Comparison of ENCODE assay signal across 9 cellular contexts in genomic region chr1:201876148-201876547, GRCh38. TPM values are rescaled to one million over a fixed set of nuclear protein-coding genes. Genes with fewer than 3 reads are reported as not detected.
DNase-seq lines count a peak whose midpoint lies in the region; TF ChIP-seq lines count a peak whose summit lies in the region.
"Had no signal": no experiment of that assay in that cellular context is flagged by ENCODE, and none has a peak within 500 bp of the region (broad histone marks: within the 10 kb centered on the region; RNA-seq: fewer than 3 reads in every experiment).

No MANE protein-coding gene starts in this region.

- H3K27ac Mint-ChIP-seq in brain (peak overlapping the region in 4 of 5 experiments; percentile 6 to 89 (median 68)), mesothelial cell of epicardium (no peak overlapping the region)
- H3K27ac Mint-ChIP-seq in activated T-helper 1 cell treated with anti-CD3 and anti-CD28 coated beads, Interleukin-12 subunit alpha, Interleukin-12 subunit beta, Interleukin-2, Interleukin-4 antibody, amounts not matched to agents 30 ng/mL and 10 ng/mL and 1 ng/mL, durations not matched to agents 14 hours and 24 hours and 36 hours, result no peak overlapping the region
- no peak overlapping the region for H3K27ac Mint-ChIP-seq in activated CD4-positive, alpha-beta T cell treated with anti-CD3 and anti-CD28 coated beads, Interleukin-2, amount 10 ng/mL, durations not matched to agents 24 days and 14 days

- H3K4me3 Mint-ChIP-seq in brain (no peak overlapping the region), mesothelial cell of epicardium (no peak overlapping the region)
- H3K4me3 Mint-ChIP-seq in activated T-helper 1 cell treated with anti-CD3 and anti-CD28 coated beads, Interleukin-12 subunit alpha, Interleukin-12 subunit beta, Interleukin-2, Interleukin-4 antibody, amounts not matched to agents 30 ng/mL and 10 ng/mL and 1 ng/mL, durations not matched to agents 14 hours and 24 hours and 36 hours, result no peak overlapping the region
- no peak overlapping the region for H3K4me3 Mint-ChIP-seq in activated CD4-positive, alpha-beta T cell treated with anti-CD3 and anti-CD28 coated beads, Interleukin-2, amount 10 ng/mL, durations not matched to agents 24 days and 14 days

- intact Hi-C loops in activated T-helper 1 cell treated with anti-CD3 and anti-CD28 coated beads, Interleukin-12 subunit alpha, Interleukin-12 subunit beta, Interleukin-2, Interleukin-4 antibody, amounts not matched to agents 30 ng/mL and 10 ng/mL and 1 ng/mL, durations not matched to agents 14 hours and 24 hours and 36 hours (cut with micrococcal nuclease), result no loop called here
- intact Hi-C loops in activated CD4-positive, alpha-beta T cell treated with anti-CD3 and anti-CD28 coated beads, Interleukin-2, amount 10 ng/mL, durations not matched to agents 24 days and 14 days (cut with micrococcal nuclease), result no loop called here

- TF ChIP-seq CTCF in MM.1S (IDR thresholded peaks at IDR 0.05; ENCODE audit: low read length), result peak; percentile 27
- peak in 1 of 2 experiments; percentile 37 for TF ChIP-seq CTCF in brain (conservative IDR thresholded peaks at IDR 0.05)
- TF ChIP-seq CTCF in mesothelial cell of epicardium (IDR thresholded peaks at IDR 0.05; ENCODE audit: unreplicated experiment), result peak; percentile 20
- no peak for TF ChIP-seq CTCF in GM20000 (IDR thresholded peaks at IDR 0.05; ENCODE audit: extremely low read depth, missing control alignments)

- H3K4me3 ChIP-seq in MM.1S (ENCODE audit: low read length), result no peak overlapping the region

- no peaks in the 10 kb centered on the region for H3K27me3 ChIP-seq in MM.1S (replicated peaks; ENCODE audit: insufficient read depth, low read length)

- H3K27ac ChIP-seq in MM.1S (ENCODE audit: low read length), result no peak overlapping the region

- no peak overlapping the region for H2AFZ ChIP-seq in MM.1S (ENCODE audit: low read length)

- H3F3A ChIP-seq in MM.1S (ENCODE audit: insufficient read depth, low read length), result no peaks in the 10 kb centered on the region

- H3K4me1 Mint-ChIP-seq in brain, result peaks cover 18% of the 10 kb centered on the region
- H3K4me1 Mint-ChIP-seq in mesothelial cell of epicardium, result peaks cover 15% of the 10 kb centered on the region
- H3K4me1 Mint-ChIP-seq in activated T-helper 1 cell treated with anti-CD3 and anti-CD28 coated beads, Interleukin-12 subunit alpha, Interleukin-12 subunit beta, Interleukin-2, Interleukin-4 antibody, amounts not matched to agents 30 ng/mL and 10 ng/mL and 1 ng/mL, durations not matched to agents 14 hours and 24 hours and 36 hours (ENCODE audit: low read depth), result no peaks in the 10 kb centered on the region
- peaks cover 2% of the 10 kb centered on the region for H3K4me1 Mint-ChIP-seq in activated CD4-positive, alpha-beta T cell treated with anti-CD3 and anti-CD28 coated beads, Interleukin-2, amount 10 ng/mL, durations not matched to agents 24 days and 14 days

- H3K27me3 Mint-ChIP-seq in brain (no peaks in the 10 kb centered on the region), mesothelial cell of epicardium (ENCODE audit: low read depth) (no peaks in the 10 kb centered on the region)
- no peaks in the 10 kb centered on the region for H3K27me3 Mint-ChIP-seq in activated T-helper 1 cell treated with anti-CD3 and anti-CD28 coated beads, Interleukin-12 subunit alpha, Interleukin-12 subunit beta, Interleukin-2, Interleukin-4 antibody, amounts not matched to agents 30 ng/mL and 10 ng/mL and 1 ng/mL, durations not matched to agents 14 hours and 24 hours and 36 hours (ENCODE audit: insufficient read depth)
- H3K27me3 Mint-ChIP-seq in activated CD4-positive, alpha-beta T cell treated with anti-CD3 and anti-CD28 coated beads, Interleukin-2, amount 10 ng/mL, durations not matched to agents 24 days and 14 days, result no peaks in the 10 kb centered on the region

- H3K9me3 Mint-ChIP-seq in brain (no peaks in the 10 kb centered on the region), mesothelial cell of epicardium (no peaks in the 10 kb centered on the region)
- no peaks in the 10 kb centered on the region for H3K9me3 Mint-ChIP-seq in activated T-helper 1 cell treated with anti-CD3 and anti-CD28 coated beads, Interleukin-12 subunit alpha, Interleukin-12 subunit beta, Interleukin-2, Interleukin-4 antibody, amounts not matched to agents 30 ng/mL and 10 ng/mL and 1 ng/mL, durations not matched to agents 14 hours and 24 hours and 36 hours
- H3K9me3 Mint-ChIP-seq in activated CD4-positive, alpha-beta T cell treated with anti-CD3 and anti-CD28 coated beads, Interleukin-2, amount 10 ng/mL, durations not matched to agents 24 days and 14 days, result no peaks in the 10 kb centered on the region

- no peaks in the 10 kb centered on the region for H4K20me1 ChIP-seq in MM.1S (ENCODE audit: insufficient read depth, low read length)

- H3K4me2 ChIP-seq in MM.1S (ENCODE audit: low read depth, low read length), result no peak overlapping the region

- no peaks in the 10 kb centered on the region for H3K79me2 ChIP-seq in MM.1S (ENCODE audit: low read length)

- H3K9me2 ChIP-seq in MM.1S (replicated peaks; ENCODE audit: insufficient read depth, low read length), result no peaks in the 10 kb centered on the region

- peaks cover 39% of the 10 kb centered on the region for H3K36me3 Mint-ChIP-seq in brain
- peaks cover 34% of the 10 kb centered on the region for H3K36me3 Mint-ChIP-seq in mesothelial cell of epicardium
- H3K36me3 Mint-ChIP-seq in activated T-helper 1 cell treated with anti-CD3 and anti-CD28 coated beads, Interleukin-12 subunit alpha, Interleukin-12 subunit beta, Interleukin-2, Interleukin-4 antibody, amounts not matched to agents 30 ng/mL and 10 ng/mL and 1 ng/mL, durations not matched to agents 14 hours and 24 hours and 36 hours (ENCODE audit: low read depth), result peaks cover 52% of the 10 kb centered on the region
- peaks cover 52% of the 10 kb centered on the region for H3K36me3 Mint-ChIP-seq in activated CD4-positive, alpha-beta T cell treated with anti-CD3 and anti-CD28 coated beads, Interleukin-2, amount 10 ng/mL, durations not matched to agents 24 days and 14 days (ENCODE audit: low read depth)

- DNase-seq in D341Med (ENCODE audit: low spot score) (peak; percentile 66), MM.1S (no peak), mesothelial cell of epicardium (ENCODE audit: low spot score in 2 of 2, unreplicated experiment in 2 of 2) (no peak), GM20000 (ENCODE audit: low spot score) (no peak), NCI-H345 treated with DMSO at 0.1 percent for 48 hours (lab: John Stamatoyannopoulos, UW; ENCODE audit: unreplicated experiment) (no peak)
- no peak for DNase-seq in activated T-helper 1 cell treated with anti-CD3 and anti-CD28 coated beads, Interleukin-12 subunit alpha, Interleukin-12 subunit beta, Interleukin-2, Interleukin-4 antibody, amounts not matched to agents 30 ng/mL and 10 ng/mL and 1 ng/mL, durations not matched to agents 14 hours and 24 hours and 36 hours (ENCODE audit: low spot score)
- DNase-seq in activated CD4-positive, alpha-beta T cell treated with anti-CD3 and anti-CD28 coated beads, Interleukin-2, amount 10 ng/mL, durations not matched to agents 24 days and 14 days, result no peak
- DNase-seq: GOT3 had no signal

- H3K9ac ChIP-seq in MM.1S (ENCODE audit: low read length), result no peak overlapping the region

- no peaks in the 10 kb centered on the region for H3K9me3 ChIP-seq in MM.1S (replicated peaks; ENCODE audit: insufficient read depth, low read length)

- H3K4me1 ChIP-seq in MM.1S (ENCODE audit: low read length), result no peaks in the 10 kb centered on the region

- H3K36me3 ChIP-seq in MM.1S (replicated peaks; ENCODE audit: insufficient read depth, low read length), result peaks cover 9% of the 10 kb centered on the region; the same call in 1 of the 2 replicates

RNA-seq across cellular contexts. Expression of gene SHISA4, which starts 12.6 kb away (rescaled TPM):
- 107 TPM for polyA plus RNA-seq in brain (ENCODE audit: insufficient read depth, low read depth, low replicate concordance)
- 8.3 to 11.5 TPM (median 9.8 TPM) in 3 replicates for total RNA-seq in mesothelial cell of epicardium
- 0.67 and 0.73 TPM in 2 replicates for total RNA-seq in activated T-helper 1 cell treated with anti-CD3 and anti-CD28 coated beads, Interleukin-12 subunit alpha, Interleukin-12 subunit beta, Interleukin-2, Interleukin-4 antibody, amounts not matched to agents 30 ng/mL and 10 ng/mL and 1 ng/mL, durations not matched to agents 14 hours and 24 hours and 36 hours
- total RNA-seq in activated CD4-positive, alpha-beta T cell treated with anti-CD3 and anti-CD28 coated beads, Interleukin-2, amount 10 ng/mL, durations not matched to agents 24 days and 14 days, result 0.38 and 0.77 TPM in 2 replicates

RNA-seq across cellular contexts. Expression of gene IPO9, which starts 47.2 kb away (rescaled TPM):
- polyA plus RNA-seq in brain (ENCODE audit: insufficient read depth, low read depth, low replicate concordance), result 108 TPM
- total RNA-seq in mesothelial cell of epicardium, result 80.1 to 87.8 TPM (median 84.9 TPM) in 3 replicates
- total RNA-seq in activated T-helper 1 cell treated with anti-CD3 and anti-CD28 coated beads, Interleukin-12 subunit alpha, Interleukin-12 subunit beta, Interleukin-2, Interleukin-4 antibody, amounts not matched to agents 30 ng/mL and 10 ng/mL and 1 ng/mL, durations not matched to agents 14 hours and 24 hours and 36 hours, result 58.5 and 61.6 TPM in 2 replicates
- 66.3 and 75.5 TPM in 2 replicates for total RNA-seq in activated CD4-positive, alpha-beta T cell treated with anti-CD3 and anti-CD28 coated beads, Interleukin-2, amount 10 ng/mL, durations not matched to agents 24 days and 14 days

Comparison
In these comparisons a context has a peak if more than half of its experiments do, and no peak if none do; other contexts are left out.
1. H3K27ac Mint-ChIP-seq: peak in brain (4 of 5); none in mesothelial cell of epicardium (single experiment), activated T-helper 1 cell treated with anti-CD3 and anti-CD28 coated beads, Interleukin-12 subunit alpha, Interleukin-12 subunit beta, Interleukin-2, Interleukin-4 antibody, amounts not matched to agents 30 ng/mL and 10 ng/mL and 1 ng/mL, durations not matched to agents 14 hours and 24 hours and 36 hours (single experiment) and activated CD4-positive, alpha-beta T cell treated with anti-CD3 and anti-CD28 coated beads, Interleukin-2, amount 10 ng/mL, durations not matched to agents 24 days and 14 days (single experiment).